1 cellular context compared by ENCODE assay signal in genomic region chr17:49076575-49077384, GRCh38.
TF ChIP-seq lines count a peak whose summit lies in the region.

No MANE protein-coding gene starts in this region.

TF ChIP-seq in SK-N-SH, 30 proteins besides CTCF, POLR2A, EP300 and RAD21 (continued from another document):
- no peak for TF ChIP-seq USF2 (IDR thresholded peaks at IDR 0.05; ENCODE audit: borderline replicate concordance, low read depth, low read length)
